Comparison of ENCODE assay signal across 14 cellular contexts in genomic region chr13:112432734-112433133, GRCh38. TPM values are rescaled to one million over a fixed set of nuclear protein-coding genes. Genes with fewer than 3 reads are reported as not detected.
"Had no signal": no experiment of that assay in that cellular context is flagged by ENCODE, and none has a peak within 500 bp of the region (broad histone marks: within the 10 kb centered on the region; RNA-seq: fewer than 3 reads in every experiment).

No MANE protein-coding gene starts in this region.

RNA-seq across cellular contexts. Expression of gene SPACA7, which starts 56.6 kb away (rescaled TPM):
- total RNA-seq: activated B cell treated with CpG ODN at 0.5 μM for 24 hours; activated CD4-positive, alpha-beta memory T cell treated with anti-CD3 and anti-CD28 coated beads for 36 hours; activated CD4-positive, alpha-beta T cell treated with anti-CD3 and anti-CD28 coated beads for 36 hours; activated CD4-positive, alpha-beta T cell treated with anti-CD3 and anti-CD28 coated beads, Interleukin-2, amount 10 ng/mL, durations not matched to agents 24 days and 14 days; activated CD4-positive, alpha-beta T cell treated with anti-CD3 and anti-CD28 coated beads, Interleukin-2, amount 10 ng/mL, durations not matched to agents 7 days and 5 days; activated CD8-positive, alpha-beta memory T cell treated with anti-CD3 and anti-CD28 coated beads for 36 hours; activated CD8-positive, alpha-beta memory T cell treated with anti-CD3 and anti-CD28 coated beads, Interleukin-2, amount 10 ng/mL, durations not matched to agents 7 days and 5 days; activated CD8-positive, alpha-beta T cell treated with anti-CD3 and anti-CD28 coated beads for 36 hours; activated CD8-positive, alpha-beta T cell treated with anti-CD3 and anti-CD28 coated beads, Interleukin-2, amount 10 ng/mL, durations not matched to agents 7 days and 5 days; T-cell; T-helper 1 cell treated with Interleukin-12 subunit alpha and Interleukin-12 subunit beta and Interleukin-4 antibody, amounts not matched to agents 30 ng/mL and 1 ng/mL, for 36 hours; T-helper 17 cell; T-helper 2 cell treated with Interferon-gamma antibody and Interleukin-4, amounts not matched to agents 100 ng/mL and 5 ng/mL, for 36 hours; WTC11 had no signal
